Comparison of ENCODE assay signal across 4 cellular contexts in genomic region chr10:103245587-103245986, GRCh38. TPM values are rescaled to one million over a fixed set of nuclear protein-coding genes. Genes with fewer than 3 reads are reported as not detected.
"Had no signal": no experiment of that assay in that cellular context is flagged by ENCODE, and none has a peak within 500 bp of the region (broad histone marks: within the 10 kb centered on the region; RNA-seq: fewer than 3 reads in every experiment).

Gene RPEL1 (plus strand): TSS chr10:103245887. CDS start chr10:103245997, 110 bp downstream.

RNA-seq across cellular contexts. Expression of gene RPEL1, which starts in this region (rescaled TPM):
- total RNA-seq: OCI-LY7, PC-3, Right ventricle myocardium inferior, SJCRH30 had no signal
